ENCODE assay signal across 8 cellular contexts in the genomic region with DNA sequence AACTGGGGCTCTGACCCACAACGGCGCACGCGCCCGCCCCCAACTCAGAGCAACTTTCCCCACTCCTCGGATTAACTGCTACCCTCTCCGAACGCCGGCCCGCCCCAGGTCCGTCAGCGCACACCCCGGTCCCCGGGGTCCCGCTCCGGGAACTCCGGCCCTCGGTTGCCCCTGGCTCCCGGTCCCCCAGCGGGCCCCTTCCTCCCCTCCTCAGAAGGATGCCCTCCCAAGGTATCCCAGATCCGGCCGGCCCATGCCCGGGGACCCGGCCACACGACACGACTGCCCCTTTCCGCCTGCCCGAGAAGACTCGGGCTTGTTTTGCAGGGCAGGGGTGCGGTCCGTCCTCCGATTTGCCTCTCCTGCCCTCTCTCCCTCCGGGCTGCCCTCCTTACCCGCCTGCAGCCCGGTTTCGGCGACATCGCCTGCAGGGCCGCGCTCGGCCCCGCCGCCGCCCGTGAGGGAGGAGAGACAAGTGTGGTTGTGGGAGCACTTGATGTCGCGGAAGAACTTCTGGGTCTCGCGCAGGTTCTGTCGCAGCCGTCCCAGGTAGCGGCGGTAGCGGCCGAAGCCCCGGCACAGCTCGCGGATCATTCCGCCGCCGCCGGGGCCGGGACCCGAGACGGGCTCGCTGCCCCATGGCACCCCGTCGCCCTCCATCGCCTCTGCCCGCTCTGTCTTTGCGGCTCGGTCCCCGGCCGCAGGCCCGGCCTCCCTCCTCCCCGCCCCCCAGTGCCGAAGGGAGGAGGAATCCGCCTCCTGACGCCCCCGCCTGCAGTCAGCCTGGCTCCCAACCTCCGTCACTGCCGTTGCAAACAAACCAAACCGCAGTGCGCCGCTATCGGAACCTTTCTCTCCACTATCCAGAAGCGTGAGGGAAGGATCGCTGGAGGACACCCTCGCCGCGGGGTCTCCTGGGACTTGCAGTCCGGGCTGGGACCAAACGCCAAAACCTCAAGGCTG. TPM values are rescaled to one million over a fixed set of nuclear protein-coding genes. Genes with fewer than 3 reads are reported as not detected.
DNase-seq lines count a peak whose midpoint lies in the region; ATAC-seq and TF ChIP-seq lines count a peak whose summit lies in the region.

A gene with protein sequence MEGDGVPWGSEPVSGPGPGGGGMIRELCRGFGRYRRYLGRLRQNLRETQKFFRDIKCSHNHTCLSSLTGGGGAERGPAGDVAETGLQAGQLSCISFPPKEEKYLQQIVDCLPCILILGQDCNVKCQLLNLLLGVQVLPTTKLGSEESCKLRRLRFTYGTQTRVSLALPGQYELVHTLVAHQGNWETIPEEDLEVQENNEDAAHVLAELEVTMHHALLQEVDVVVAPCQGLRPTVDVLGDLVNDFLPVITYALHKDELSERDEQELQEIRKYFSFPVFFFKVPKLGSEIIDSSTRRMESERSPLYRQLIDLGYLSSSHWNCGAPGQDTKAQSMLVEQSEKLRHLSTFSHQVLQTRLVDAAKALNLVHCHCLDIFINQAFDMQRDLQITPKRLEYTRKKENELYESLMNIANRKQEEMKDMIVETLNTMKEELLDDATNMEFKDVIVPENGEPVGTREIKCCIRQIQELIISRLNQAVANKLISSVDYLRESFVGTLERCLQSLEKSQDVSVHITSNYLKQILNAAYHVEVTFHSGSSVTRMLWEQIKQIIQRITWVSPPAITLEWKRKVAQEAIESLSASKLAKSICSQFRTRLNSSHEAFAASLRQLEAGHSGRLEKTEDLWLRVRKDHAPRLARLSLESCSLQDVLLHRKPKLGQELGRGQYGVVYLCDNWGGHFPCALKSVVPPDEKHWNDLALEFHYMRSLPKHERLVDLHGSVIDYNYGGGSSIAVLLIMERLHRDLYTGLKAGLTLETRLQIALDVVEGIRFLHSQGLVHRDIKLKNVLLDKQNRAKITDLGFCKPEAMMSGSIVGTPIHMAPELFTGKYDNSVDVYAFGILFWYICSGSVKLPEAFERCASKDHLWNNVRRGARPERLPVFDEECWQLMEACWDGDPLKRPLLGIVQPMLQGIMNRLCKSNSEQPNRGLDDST (minus strand): TSS at position 827 of the 963 bp plus-strand sequence. CDS start 167 bp downstream, at position 660.

- H3K27ac Mint-ChIP-seq in activated T-cell treated with anti-CD3 and anti-CD28 coated beads, Interleukin-2, amount 50 U/mL, for 24 hours: peak within 1 kb of the TSS; percentile 96

- no peaks in the 10 kb centered on the region for H3K9me3 ChIP-seq in mucosa of rectum (ENCODE audit: control insufficient read depth in 2 of 2, low read length in 2 of 2)

- H3K4me3 ChIP-seq in Jurkat, Clone E6-1 (ENCODE audit: low read length): peak within 1 kb of the TSS; percentile 68
- peak within 1 kb of the TSS; percentile 84 to 85 for H3K4me3 ChIP-seq in mucosa of rectum (ENCODE audit: low read length in 2 of 2)

- ATAC-seq in GM21576 (IDR thresholded peaks at IDR 0.05; ENCODE audit: unreplicated experiment): peak; percentile 80

- peak within 1 kb of the TSS; percentile 88 to 90 for H3K27ac ChIP-seq in mucosa of rectum (ENCODE audit: low read depth in 2 of 2, low read length in 2 of 2)

- H3K9ac ChIP-seq in mucosa of rectum (ENCODE audit: low read depth in 1 of 2, low read length in 2 of 2): peak within 1 kb of the TSS; percentile 85 to 95

- no peaks in the 10 kb centered on the region for H3K27me3 ChIP-seq in mucosa of rectum (ENCODE audit: control insufficient read depth in 2 of 2, insufficient read depth in 2 of 2, low read length in 2 of 2)

- H3K9me3 Mint-ChIP-seq in activated T-cell treated with anti-CD3 and anti-CD28 coated beads, Interleukin-2, amount 50 U/mL, for 24 hours: no peaks in the 10 kb centered on the region

- peaks cover 24% of the 10 kb centered on the region for H3K36me3 Mint-ChIP-seq in activated T-cell treated with anti-CD3 and anti-CD28 coated beads, Interleukin-2, amount 50 U/mL, for 24 hours (ENCODE audit: low read depth)

- H3K4me1 ChIP-seq in mucosa of rectum (ENCODE audit: control insufficient read depth in 2 of 2, insufficient read depth in 2 of 2, low read length in 2 of 2): peaks cover 3 to 5% of the 10 kb centered on the region in 2 donors

- DNase-seq in DMS114 treated with DMSO at 0.1 percent for 48 hours (lab: John Stamatoyannopoulos, UW; ENCODE audit: unreplicated experiment) (peak; percentile 93), erythroblast (lab: John Stamatoyannopoulos, UW) (peak; percentile 96 to 97)
- DNase-seq in Jurkat, Clone E6-1 (ENCODE audit: low read depth, low spot score): peak; percentile 91
- peak; percentile 93 for DNase-seq in activated T-cell treated with anti-CD3 and anti-CD28 coated beads, Interleukin-2, amount 50 U/mL, for 24 hours
- peak; percentile 84 to 87 for DNase-seq in stimulated activated CD8-positive, alpha-beta memory T cell treated with anti-CD3 and anti-CD28 coated beads, Interleukin-4, amount 100 ng/mL, for 4 hours (ENCODE audit: low read depth in 2 of 2, low spot score in 1 of 2)

- no peaks in the 10 kb centered on the region for H3K27me3 Mint-ChIP-seq in activated T-cell treated with anti-CD3 and anti-CD28 coated beads, Interleukin-2, amount 50 U/mL, for 24 hours

- TF ChIP-seq POLR2A in erythroblast (IDR thresholded peaks at IDR 0.05; ENCODE audit: low read length): peak; percentile 93

- peak within 1 kb of the TSS; percentile 90 for H3K4me3 Mint-ChIP-seq in activated T-cell treated with anti-CD3 and anti-CD28 coated beads, Interleukin-2, amount 50 U/mL, for 24 hours

- H3K36me3 ChIP-seq in mucosa of rectum (ENCODE audit: control insufficient read depth in 2 of 2, insufficient read depth in 2 of 2, low read length in 2 of 2): no peaks in the 10 kb centered on the region

- H3K4me1 Mint-ChIP-seq in activated T-cell treated with anti-CD3 and anti-CD28 coated beads, Interleukin-2, amount 50 U/mL, for 24 hours (ENCODE audit: low read depth): peaks cover 54% of the 10 kb centered on the region

TF ChIP-seq in PFSK-1, 5 proteins besides CTCF, POLR2A, EP300 and RAD21:
- TF ChIP-seq FOXP2 (optimal IDR thresholded peaks at IDR 0.05; ENCODE audit: borderline replicate concordance, extremely low read depth, extremely low read length, insufficient read depth): peak; percentile 89
- TF ChIP-seq TAF1 (IDR thresholded peaks at IDR 0.05; ENCODE audit: borderline replicate concordance, insufficient read depth, low read length): peak; percentile 68
- TF ChIP-seq POLR2AphosphoS5 (IDR thresholded peaks at IDR 0.05; ENCODE audit: low read depth, low read length): peak; percentile 68; the same call in 1 of the 2 replicates
- TF ChIP-seq, protein P1, sequence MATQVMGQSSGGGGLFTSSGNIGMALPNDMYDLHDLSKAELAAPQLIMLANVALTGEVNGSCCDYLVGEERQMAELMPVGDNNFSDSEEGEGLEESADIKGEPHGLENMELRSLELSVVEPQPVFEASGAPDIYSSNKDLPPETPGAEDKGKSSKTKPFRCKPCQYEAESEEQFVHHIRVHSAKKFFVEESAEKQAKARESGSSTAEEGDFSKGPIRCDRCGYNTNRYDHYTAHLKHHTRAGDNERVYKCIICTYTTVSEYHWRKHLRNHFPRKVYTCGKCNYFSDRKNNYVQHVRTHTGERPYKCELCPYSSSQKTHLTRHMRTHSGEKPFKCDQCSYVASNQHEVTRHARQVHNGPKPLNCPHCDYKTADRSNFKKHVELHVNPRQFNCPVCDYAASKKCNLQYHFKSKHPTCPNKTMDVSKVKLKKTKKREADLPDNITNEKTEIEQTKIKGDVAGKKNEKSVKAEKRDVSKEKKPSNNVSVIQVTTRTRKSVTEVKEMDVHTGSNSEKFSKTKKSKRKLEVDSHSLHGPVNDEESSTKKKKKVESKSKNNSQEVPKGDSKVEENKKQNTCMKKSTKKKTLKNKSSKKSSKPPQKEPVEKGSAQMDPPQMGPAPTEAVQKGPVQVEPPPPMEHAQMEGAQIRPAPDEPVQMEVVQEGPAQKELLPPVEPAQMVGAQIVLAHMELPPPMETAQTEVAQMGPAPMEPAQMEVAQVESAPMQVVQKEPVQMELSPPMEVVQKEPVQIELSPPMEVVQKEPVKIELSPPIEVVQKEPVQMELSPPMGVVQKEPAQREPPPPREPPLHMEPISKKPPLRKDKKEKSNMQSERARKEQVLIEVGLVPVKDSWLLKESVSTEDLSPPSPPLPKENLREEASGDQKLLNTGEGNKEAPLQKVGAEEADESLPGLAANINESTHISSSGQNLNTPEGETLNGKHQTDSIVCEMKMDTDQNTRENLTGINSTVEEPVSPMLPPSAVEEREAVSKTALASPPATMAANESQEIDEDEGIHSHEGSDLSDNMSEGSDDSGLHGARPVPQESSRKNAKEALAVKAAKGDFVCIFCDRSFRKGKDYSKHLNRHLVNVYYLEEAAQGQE (IDR thresholded peaks at IDR 0.05; ENCODE audit: insufficient read depth in 1 of 2, low read depth in 2 of 2, low read length in 2 of 2): 0 out of 4 replicates have a peak, but pooled peaks of 1 of the 2 experiments have one; percentile 16
- no peak; the same call in none of the 2 replicates for TF ChIP-seq SIN3A (IDR thresholded peaks at IDR 0.05; ENCODE audit: borderline replicate concordance, insufficient read depth, low read length)

RNA-seq across cellular contexts. Expression of the gene that starts here (rescaled TPM):
- polyA plus RNA-seq in Jurkat, Clone E6-1 (2012; ENCODE audit: insufficient read depth, insufficient read length): 3.4 TPM
- polyA plus RNA-seq in PFSK-1 (2012; ENCODE audit: insufficient read length, low read depth): 3.4 TPM

Comparison
In these comparisons a context has a peak if more than half of its experiments do, and no peak if none do; other contexts are left out.
1. Peak in every context shown above with its lines: DNase-seq, ATAC-seq, H3K4me3 ChIP-seq and H3K27ac ChIP-seq.